ENCODE assay signal across 26 cellular contexts in the genomic region with DNA sequence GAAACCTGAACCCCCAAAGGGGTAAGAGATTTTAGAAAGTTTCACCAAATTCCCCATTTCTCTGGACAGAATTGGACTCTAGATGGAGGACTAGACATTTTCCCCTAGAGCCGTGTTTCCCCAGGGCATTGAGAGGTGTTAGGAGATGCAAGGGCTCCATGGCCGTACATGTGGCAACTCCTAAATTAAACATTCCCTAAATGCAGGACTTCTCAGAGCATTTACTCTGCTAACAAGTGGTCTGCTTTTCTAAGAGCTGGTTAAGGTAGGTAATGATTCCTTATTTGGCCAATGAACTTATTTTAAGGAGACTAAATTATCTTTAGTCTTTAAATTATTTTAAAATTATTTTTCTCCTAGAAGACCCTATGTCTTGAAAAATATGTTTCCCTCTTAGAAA.
"Had no signal": no experiment of that assay in that cellular context is flagged by ENCODE, and none has a peak within 500 bp of the region (broad histone marks: within the 10 kb centered on the region; RNA-seq: fewer than 3 reads in every experiment).

No MANE protein-coding gene starts in this region.

- ATAC-seq: esophagus mucosa; left ventricle myocardium superior; natural killer cell treated with Interleukin-12 subunit alpha and Interleukin-12 subunit beta and Interleukin-15 and Interleukin-18, amount 100 ng/mL, for 72 hours; pancreas; stimulated activated naive B cell treated with anti-CD40 and anti-IgM and Interleukin-4, amounts not matched to agents 10 μg/mL and 1 μg/mL and 100 μg/mL, for 72 hours; stimulated activated naive CD8-positive, alpha-beta T cell treated with anti-CD3 and anti-CD28 coated beads, Interleukin-15, amount 100 ng/mL, for 72 hours had no signal

- DNase-seq: cortex of kidney; dorsolateral prefrontal cortex; effector memory CD4-positive, alpha-beta T cell; heart left ventricle; kidney; left cardiac atrium; left ventricle myocardium superior; midbrain; occipital lobe; pancreas; retina; spleen; stimulated activated CD4-positive, alpha-beta T cell treated with anti-CD3 and anti-CD28 coated beads, Interleukin-15, amount 100 ng/mL, for 24 hours; stimulated activated CD4-positive, alpha-beta T cell treated with anti-CD3 and anti-CD28 coated beads, Interleukin-1b, Interleukin-23, amount 100 ng/mL, for 48 hours; stimulated activated CD4-positive, alpha-beta T cell treated with anti-CD3 and anti-CD28 coated beads, Interleukin-4, amount 100 ng/mL, for 24 hours; stimulated activated naive B cell treated with anti-CD40 and anti-IgM and Interleukin-4, amounts not matched to agents 10 μg/mL and 1 μg/mL and 100 μg/mL, for 72 hours; stimulated activated naive CD8-positive, alpha-beta T cell treated with anti-CD3 and anti-CD28 coated beads, Interleukin-15, amount 100 ng/mL, for 72 hours; testis had no signal

- H3K27me3 ChIP-seq: dorsolateral prefrontal cortex, heart left ventricle, pancreas, spleen, testis, tibial nerve had no signal

- H3K36me3 ChIP-seq: heart left ventricle, pancreas, prostate gland, spleen, tibial nerve had no signal

- H3K4me1 ChIP-seq: pancreas, prostate gland had no signal

- FAIRE-seq: endometrium, frontal cortex, kidney, pancreas, urothelium cell line had no signal

- H3K27ac ChIP-seq: pancreas, prostate gland, testis, tibial nerve had no signal

- H3K4me3 ChIP-seq: dorsolateral prefrontal cortex, heart left ventricle, lung, pancreas, prostate gland, spleen, testis, tibial nerve had no signal

- H3K9me3 ChIP-seq: heart left ventricle, pancreas, prostate gland, spleen, testis, tibial nerve had no signal
